8 cellular contexts compared by ENCODE assay signal in genomic region chr7:8035647-8036518, GRCh38.
DNase-seq lines count a peak whose midpoint lies in the region; ATAC-seq and TF ChIP-seq lines count a peak whose summit lies in the region.

No MANE protein-coding gene starts in this region.

- DNase-seq in AG09319 (ENCODE audit: extremely low read depth, low read depth) (no peak), RWPE2 (ENCODE audit: low spot score) (no peak), fibroblast of the aortic adventitia (ENCODE audit: low read depth) (peak; percentile 35), NCI-H1436 (lab: John Stamatoyannopoulos, UW) (no peak), coronary artery (ENCODE audit: low spot score) (no peak)
- peak in 1 of 2 donors; percentile 62 for DNase-seq in stimulated activated effector memory CD8-positive, alpha-beta T cell treated with anti-CD3 and anti-CD28 coated beads, Interleukin-12 subunit alpha, Interleukin-12 subunit beta, amount 100 ng/mL, for 72 hours (ENCODE audit: low spot score in 2 of 2)

- no peaks in the 10 kb centered on the region for H3K4me1 ChIP-seq in RWPE2 (ENCODE audit: insufficient read depth, poor library complexity, severe bottlenecking)

- H3K4me3 Mint-ChIP-seq in stimulated activated effector memory CD8-positive, alpha-beta T cell treated with anti-CD3 and anti-CD28 coated beads, Interleukin-12 subunit alpha, Interleukin-12 subunit beta, amount 100 ng/mL, for 72 hours, result no peak overlapping the region

- H3K4me3 ChIP-seq in RWPE2 (ENCODE audit: severe bottlenecking) (no peak overlapping the region), fibroblast of the aortic adventitia (ENCODE audit: low read depth, low read length) (no peak overlapping the region), coronary artery (no peak overlapping the region)

- no peaks in the 10 kb centered on the region for H3K9me3 ChIP-seq in RWPE2 (ENCODE audit: severe bottlenecking)

- H3K36me3 Mint-ChIP-seq in stimulated activated effector memory CD8-positive, alpha-beta T cell treated with anti-CD3 and anti-CD28 coated beads, Interleukin-12 subunit alpha, Interleukin-12 subunit beta, amount 100 ng/mL, for 72 hours, result peaks cover 9% of the 10 kb centered on the region

- H3K27ac ChIP-seq in RWPE2 (ENCODE audit: poor library complexity, severe bottlenecking), result no peak overlapping the region
- no peak overlapping the region for H3K27ac ChIP-seq in coronary artery

- no peaks in the 10 kb centered on the region for H3K36me3 ChIP-seq in RWPE2 (ENCODE audit: low read depth)

- ATAC-seq in HG03280 (IDR thresholded peaks at IDR 0.05; ENCODE audit: unreplicated experiment), result peak; percentile 52
- ATAC-seq in RWPE2 (ENCODE audit: low read depth), result peak; percentile 77
- ATAC-seq in stimulated activated effector memory CD8-positive, alpha-beta T cell treated with anti-CD3 and anti-CD28 coated beads, Interleukin-12 subunit alpha, Interleukin-12 subunit beta, amount 100 ng/mL, for 72 hours, result peak; percentile 80

- H3K4me1 Mint-ChIP-seq in stimulated activated effector memory CD8-positive, alpha-beta T cell treated with anti-CD3 and anti-CD28 coated beads, Interleukin-12 subunit alpha, Interleukin-12 subunit beta, amount 100 ng/mL, for 72 hours, result peaks cover 31% of the 10 kb centered on the region

- H3K9me3 Mint-ChIP-seq in stimulated activated effector memory CD8-positive, alpha-beta T cell treated with anti-CD3 and anti-CD28 coated beads, Interleukin-12 subunit alpha, Interleukin-12 subunit beta, amount 100 ng/mL, for 72 hours, result no peaks in the 10 kb centered on the region

- peak; percentile 60 for TF ChIP-seq CTCF in AG09319 (IDR thresholded peaks at IDR 0.05; ENCODE audit: low read depth, low read length)
- TF ChIP-seq CTCF in GM12873 (IDR thresholded peaks at IDR 0.05; ENCODE audit: insufficient read depth, low read depth, low read length, missing control alignments), result peak; percentile 71
- peak; percentile 55 for TF ChIP-seq CTCF in RWPE2 (IDR thresholded peaks at IDR 0.05; ENCODE audit: poor library complexity, severe bottlenecking)
- TF ChIP-seq CTCF in fibroblast of the aortic adventitia (IDR thresholded peaks at IDR 0.05; ENCODE audit: insufficient read depth, low read length), result peak; percentile 50
- TF ChIP-seq CTCF in coronary artery (IDR thresholded peaks at IDR 0.05), result no peak

- no peak overlapping the region for H3K27ac Mint-ChIP-seq in stimulated activated effector memory CD8-positive, alpha-beta T cell treated with anti-CD3 and anti-CD28 coated beads, Interleukin-12 subunit alpha, Interleukin-12 subunit beta, amount 100 ng/mL, for 72 hours

- no peaks in the 10 kb centered on the region for H3K27me3 ChIP-seq in RWPE2 (ENCODE audit: insufficient read depth, poor library complexity, severe bottlenecking)
